11 cellular contexts compared by ENCODE assay signal in the genomic region with DNA sequence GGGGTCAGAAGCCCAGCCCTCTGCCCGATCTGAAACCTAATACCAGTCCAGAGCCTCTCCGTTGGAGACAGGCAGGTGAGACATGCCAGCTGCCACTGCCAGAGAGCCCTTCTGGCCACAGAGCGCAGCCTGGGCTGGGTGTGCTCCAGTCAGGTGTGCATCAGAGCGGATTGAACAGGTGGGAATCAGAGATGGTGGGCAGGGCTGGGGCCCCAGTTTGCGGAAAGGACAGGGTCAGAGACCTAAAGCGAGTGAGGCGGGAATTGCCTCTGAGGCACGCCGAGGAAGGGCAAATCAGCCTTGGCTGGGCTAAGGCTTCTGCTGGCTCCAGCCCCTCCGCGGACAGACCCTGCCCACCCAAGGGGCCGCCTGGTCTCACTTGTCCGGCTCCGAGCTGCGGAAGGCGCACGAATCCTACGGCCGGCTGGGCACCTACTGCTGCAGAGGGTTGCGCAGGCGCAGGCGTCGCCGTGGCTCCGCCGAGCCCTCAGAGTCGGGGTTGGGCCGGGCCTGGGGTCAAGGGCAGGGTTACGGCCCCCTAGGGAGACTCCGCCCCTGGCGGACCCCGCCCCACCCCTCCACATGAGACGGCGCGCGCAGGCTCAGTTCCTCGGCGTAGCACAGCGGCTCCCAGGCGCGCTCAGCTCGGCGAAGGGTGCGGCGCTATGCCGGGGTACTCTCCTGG. TPM values are rescaled to one million over a fixed set of nuclear protein-coding genes. Genes with fewer than 3 reads are reported as not detected.
A peak's percentile ranks its signal among the peaks of the same experiment; 100 is the strongest.
DNase-seq lines count a peak whose midpoint lies in the region; ATAC-seq and TF ChIP-seq lines count a peak whose summit lies in the region.
"Had no signal": no experiment of that assay in that cellular context is flagged by ENCODE, and none has a peak within 500 bp of the region (broad histone marks: within the 10 kb centered on the region; RNA-seq: fewer than 3 reads in every experiment).

No MANE protein-coding gene starts in this region.

- H4K91ac ChIP-seq in IMR-90 (ENCODE audit: insufficient read depth, low read depth, low read length), result no peak overlapping the region

- H3K27me3 ChIP-seq in IMR-90 (ENCODE audit: control insufficient read depth, insufficient read depth, low read length) (peaks cover 37% of the 10 kb centered on the region), kidney epithelial cell (ENCODE audit: control insufficient read depth, insufficient read depth, low read length) (peaks cover 27% of the 10 kb centered on the region), sigmoid colon (peaks cover 15 to 36% (median 31%) of the 10 kb centered on the region in 3 donors)

- H3K36me3 ChIP-seq in IMR-90 (ENCODE audit: control insufficient read depth, insufficient read depth, low read length) (no peaks in the 10 kb centered on the region), kidney epithelial cell (ENCODE audit: control insufficient read depth, insufficient read depth, low read length) (no peaks in the 10 kb centered on the region), sigmoid colon (no peaks in the 10 kb centered on the region)

- TF ChIP-seq POLR2A in IMR-90 (IDR thresholded peaks at IDR 0.05; ENCODE audit: low read depth, low read length) (no peak), sigmoid colon (IDR thresholded peaks at IDR 0.05) (no peak)

- no peak overlapping the region for H4K8ac ChIP-seq in IMR-90 (ENCODE audit: low read depth in 2 of 2, low read length in 2 of 2)

- no peak overlapping the region for H3K4me3 ChIP-seq in IMR-90 (ENCODE audit: insufficient read depth, low read depth, low read length)
- peak overlapping the region; percentile 16 for H3K4me3 ChIP-seq in kidney epithelial cell (ENCODE audit: low read depth, low read length)
- H3K4me3 ChIP-seq in sigmoid colon, result peak overlapping the region in 3 of 4 donors; percentile 9 to 22 (median 11)

- H4K5ac ChIP-seq in IMR-90 (ENCODE audit: low read depth, low read length), result no peak overlapping the region

- no peak for TF ChIP-seq EP300 in sigmoid colon (IDR thresholded peaks at IDR 0.05)

- H3K4me1 ChIP-seq in IMR-90 (ENCODE audit: control insufficient read depth, insufficient read depth, low read length) (no peaks in the 10 kb centered on the region; the same call in 1 of the 2 replicates), sigmoid colon (peaks cover 0 to 8% (median 8%) of the 10 kb centered on the region in 4 donors)

- ATAC-seq in IMR-90 (ENCODE audit: low read depth) (peak; percentile 76), GM21825 (IDR thresholded peaks at IDR 0.05; ENCODE audit: unreplicated experiment) (no peak), HG03045 (IDR thresholded peaks at IDR 0.05; ENCODE audit: unreplicated experiment) (no peak)

- dilution Hi-C loops in IMR-90 (cut with HindIII; ENCODE audit: low sequenced_read_pairs, unreplicated experiment), result no loop called here

- H2BK20ac ChIP-seq in IMR-90 (ENCODE audit: low read depth, low read length), result no peak overlapping the region

- H3K23ac ChIP-seq in IMR-90 (ENCODE audit: low read depth, low read length), result no peak overlapping the region

- WGBS in IMR-90 (ENCODE audit: extremely low coverage in 2 of 2, insufficient read length in 1 of 2), 2 experiments, result 17% methylated on average over 26 of the region's 46 CpGs; no CpG with 5 or more reads in 1 of the 2 experiments
- 26 to 29% methylated on average over 46 of the region's 46 CpGs for WGBS in sigmoid colon, 2 donors

- H3K4ac ChIP-seq in IMR-90 (ENCODE audit: low read depth, low read length), result no peak overlapping the region

- TF ChIP-seq RAD21 in IMR-90 (IDR thresholded peaks at IDR 0.05; ENCODE audit: low read length), result no peak

- H2AK5ac ChIP-seq in IMR-90 (ENCODE audit: low read depth, low read length), result no peak overlapping the region

- TF ChIP-seq CTCF in IMR-90 (conservative IDR thresholded peaks at IDR 0.05; ENCODE audit: low read depth, low read length) (no peak), kidney epithelial cell (IDR thresholded peaks at IDR 0.05; ENCODE audit: insufficient read depth, low read length, poor library complexity, severe bottlenecking) (no peak), sigmoid colon (IDR thresholded peaks at IDR 0.05) (no peak)

- H3K9me3 ChIP-seq in IMR-90 (ENCODE audit: control insufficient read depth, insufficient read depth, low read length) (peaks cover 14% of the 10 kb centered on the region), sigmoid colon (no peaks in the 10 kb centered on the region)

- no peak overlapping the region for H3K14ac ChIP-seq in IMR-90 (replicated peaks; ENCODE audit: low read depth, low read length)

- BruUV-seq in IMR-90 (replicated peaks; lab: Mats Ljungman, UMichigan), result no TSS peak

- H2AK9ac ChIP-seq in IMR-90 (replicated peaks; ENCODE audit: low read depth, low read length, poor library complexity), result no peak overlapping the region

- H3K27ac ChIP-seq in IMR-90 (ENCODE audit: insufficient read depth, low read length) (no peak overlapping the region), sigmoid colon (no peak overlapping the region)

- no peak overlapping the region for H3K56ac ChIP-seq in IMR-90 (ENCODE audit: extremely low read depth, insufficient read depth, low read length)

- peak overlapping the region; percentile 67 for H2AFZ ChIP-seq in IMR-90 (replicated peaks; ENCODE audit: low read length, poor library complexity)

- DNase-seq in IMR-90 (no peak), ecto neural progenitor cell (ENCODE audit: low spot score) (peak; percentile 73), kidney epithelial cell (ENCODE audit: low read depth) (no peak), sigmoid colon (peak; percentile 62), DMS153 (lab: John Stamatoyannopoulos, UW) (no peak), SIG-M5 (lab: John Stamatoyannopoulos, UW) (no peak)
- DNase-seq: effector CD8-positive, alpha-beta T cell; NCI-H1105 treated with DMSO at 0.1 percent for 48 hours; occipital lobe had no signal

- CTCF ChIA-PET in IMR-90 (lab: Yijun Ruan, JAX), result no interaction called here

- no peak overlapping the region for H3K18ac ChIP-seq in IMR-90 (ENCODE audit: low read depth, low read length)

- H2BK5ac ChIP-seq in IMR-90 (ENCODE audit: low read depth, low read length, poor library complexity, severe bottlenecking), result no peak overlapping the region

- H4K20me1 ChIP-seq in IMR-90 (ENCODE audit: insufficient read depth, low read length), result no peaks in the 10 kb centered on the region

- no peak overlapping the region for H2BK120ac ChIP-seq in IMR-90 (ENCODE audit: low read depth, low read length)

- H2BK15ac ChIP-seq in IMR-90 (ENCODE audit: low read depth, low read length), result no peak overlapping the region

- H3K79me1 ChIP-seq in IMR-90 (ENCODE audit: low read depth in 1 of 2, low read length in 2 of 2), result no peaks in the 10 kb centered on the region

- H3K9ac ChIP-seq in IMR-90 (ENCODE audit: low read depth, low read length), result no peak overlapping the region

- POLR2A ChIA-PET in IMR-90 (lab: Charles Lee; ENCODE audit: unreplicated experiment), result no interaction called here

- H3K4me2 ChIP-seq in IMR-90 (ENCODE audit: low read depth, low read length), result peak overlapping the region; percentile 63; the same call in 1 of the 2 replicates

- no peaks in the 10 kb centered on the region for H3K9me1 ChIP-seq in IMR-90 (ENCODE audit: insufficient read depth, low read length)

- intact Hi-C loops in IMR-90 (cut with micrococcal nuclease), result no loop called here
- intact Hi-C loops in sigmoid colon (cut with DNase I), result no loop called here

- in situ Hi-C loops in IMR-90 (cut with MboI; ENCODE audit: low sequenced_read_pairs), result no loop called here

TF ChIP-seq in IMR-90, 13 proteins besides CTCF, POLR2A, EP300 and RAD21 (continues in another document):
- TF ChIP-seq MAZ (IDR thresholded peaks at IDR 0.05; ENCODE audit: borderline replicate concordance, low read depth, low read length) (no peak), MAFK (IDR thresholded peaks at IDR 0.05; ENCODE audit: low read depth, low read length) (no peak), CHD1 (IDR thresholded peaks at IDR 0.05; ENCODE audit: low read depth, low read length) (no peak), RFX5 (IDR thresholded peaks at IDR 0.05; ENCODE audit: low read depth, low read length) (no peak), NFE2L2 (IDR thresholded peaks at IDR 0.05; ENCODE audit: low read depth, low read length) (no peak), CEBPB (IDR thresholded peaks at IDR 0.05; ENCODE audit: low read depth, low read length) (no peak), SMC3 (IDR thresholded peaks at IDR 0.05; ENCODE audit: low read depth, low read length) (no peak), MXI1 (IDR thresholded peaks at IDR 0.05; ENCODE audit: borderline replicate concordance, low read depth, low read length) (no peak)
- TF ChIP-seq, protein P1, sequence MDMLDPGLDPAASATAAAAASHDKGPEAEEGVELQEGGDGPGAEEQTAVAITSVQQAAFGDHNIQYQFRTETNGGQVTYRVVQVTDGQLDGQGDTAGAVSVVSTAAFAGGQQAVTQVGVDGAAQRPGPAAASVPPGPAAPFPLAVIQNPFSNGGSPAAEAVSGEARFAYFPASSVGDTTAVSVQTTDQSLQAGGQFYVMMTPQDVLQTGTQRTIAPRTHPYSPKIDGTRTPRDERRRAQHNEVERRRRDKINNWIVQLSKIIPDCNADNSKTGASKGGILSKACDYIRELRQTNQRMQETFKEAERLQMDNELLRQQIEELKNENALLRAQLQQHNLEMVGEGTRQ (IDR thresholded peaks at IDR 0.05; ENCODE audit: low read depth, low read length), result no peak

RNA-seq across cellular contexts. Expression of a gene that starts 10.3 kb away (rescaled TPM):
- total RNA-seq in IMR-90 (2012; rRNA removed), result 3.2 and 3.3 TPM in 2 replicates
- polyA plus RNA-seq in IMR-90 (2012; rRNA removed), result 5.8 and 7.5 TPM in 2 replicates
- polyA plus RNA-seq in IMR-90 (2012; cell fraction: cytosol; rRNA removed), result 3.2 and 10.3 TPM in 2 replicates
- polyA plus RNA-seq in IMR-90 (2012; cell fraction: nucleus; rRNA removed; ENCODE audit: low replicate concordance), result 3.8 and 21.9 TPM in 2 replicates
- total RNA-seq in kidney epithelial cell, result 3.5 and 7.6 TPM in 2 replicates
- total RNA-seq in sigmoid colon, result 1 to 10 TPM; 2.5 to 7.1 (median 3.2) TPM
- 1 to 10 TPM; 3.7 to 7.4 (median 6.0) TPM for polyA plus RNA-seq in sigmoid colon

RNA-seq across cellular contexts. Expression of a gene that starts 14.2 kb away (rescaled TPM):
- 3.3 and 4.5 TPM in 2 replicates for total RNA-seq in IMR-90 (2012; rRNA removed)
- 16.8 and 17.2 TPM in 2 replicates for polyA plus RNA-seq in IMR-90 (2012; rRNA removed)
- 13.6 and 18.3 TPM in 2 replicates for polyA plus RNA-seq in IMR-90 (2012; cell fraction: cytosol; rRNA removed)
- 34.8 and 65.2 TPM in 2 replicates for polyA plus RNA-seq in IMR-90 (2012; cell fraction: nucleus; rRNA removed; ENCODE audit: low replicate concordance)
- total RNA-seq in kidney epithelial cell, result 2.7 and 5.6 TPM in 2 replicates
- total RNA-seq in sigmoid colon, result 1 to 10 TPM in 3 of 4 donors, not detected in 1; 2.5 to 4.4 (median 3.6) TPM
- 10 to 100 TPM in 1 of 3 donors, 1 to 10 TPM in 2; 2.5 to 10.8 (median 7.2) TPM for polyA plus RNA-seq in sigmoid colon

Comparison
In these comparisons a context has a peak if more than half of its experiments do, and no peak if none do; other contexts are left out.
1. DNase-seq: peak in ecto neural progenitor cell (single experiment) and sigmoid colon (single experiment); none in IMR-90 (single experiment), kidney epithelial cell (single experiment), DMS153 (single experiment) and SIG-M5 (single experiment).